ENCODE assay signal across 31 cellular contexts in the genomic region with DNA sequence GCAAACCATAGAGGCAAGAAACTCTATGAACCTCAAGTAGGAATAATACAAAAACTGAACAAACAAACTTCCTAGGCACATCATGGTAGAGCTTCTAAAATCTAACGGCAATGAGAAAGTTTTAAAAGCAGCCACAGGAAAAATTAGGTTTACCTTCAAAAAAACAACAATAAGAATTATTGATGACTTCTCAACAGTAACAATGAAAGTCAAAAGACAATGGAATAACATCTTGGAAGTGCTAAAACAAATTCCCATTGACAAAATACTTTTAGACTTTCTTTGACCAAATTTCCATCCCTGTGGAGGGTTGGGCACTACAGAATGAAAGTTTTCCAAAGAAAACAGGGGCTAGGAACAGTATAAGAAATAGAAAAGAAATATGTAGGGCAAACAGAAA.
"Had no signal": no experiment of that assay in that cellular context is flagged by ENCODE, and none has a peak within 500 bp of the region (broad histone marks: within the 10 kb centered on the region; RNA-seq: fewer than 3 reads in every experiment).

No MANE protein-coding gene starts in this region.

- H3K36me3 ChIP-seq: neural progenitor cell, ovary, spleen, suprapubic skin, tibial artery, transverse colon, upper lobe of right lung, uterus had no signal

- H3K79me2 ChIP-seq: parathyroid adenoma had no signal

- H3K4me3 Mint-ChIP-seq: naive thymus-derived CD4-positive, alpha-beta T cell; natural killer cell; nephron; neural progenitor cell; stimulated activated memory B cell treated with anti-CD40 and anti-IgM and Interleukin-4, amounts not matched to agents 10 μg/mL and 1 μg/mL and 100 μg/mL, for 72 hours; stimulated activated naive CD8-positive, alpha-beta T cell treated with anti-CD3 and anti-CD28 coated beads, Interleukin-15, amount 100 ng/mL, for 72 hours; type B pancreatic cell had no signal

- H3K27ac Mint-ChIP-seq: naive thymus-derived CD4-positive, alpha-beta T cell; natural killer cell; nephron; neural progenitor cell; progenitor cell of endocrine pancreas; stimulated activated memory B cell treated with anti-CD40 and anti-IgM and Interleukin-4, amounts not matched to agents 10 μg/mL and 1 μg/mL and 100 μg/mL, for 72 hours; stimulated activated naive CD8-positive, alpha-beta T cell treated with anti-CD3 and anti-CD28 coated beads, Interleukin-15, amount 100 ng/mL, for 72 hours; type B pancreatic cell had no signal

- ATAC-seq: naive thymus-derived CD4-positive, alpha-beta T cell; natural killer cell; psoas muscle; right cardiac atrium; sciatic nerve; stimulated activated memory B cell treated with anti-CD40 and anti-IgM and Interleukin-4, amounts not matched to agents 10 μg/mL and 1 μg/mL and 100 μg/mL, for 72 hours; stimulated activated naive CD8-positive, alpha-beta T cell treated with anti-CD3 and anti-CD28 coated beads, Interleukin-15, amount 100 ng/mL, for 72 hours; upper lobe of right lung had no signal

- H3K27ac ChIP-seq: neural progenitor cell, ovary, parathyroid adenoma, psoas muscle, skin epidermis, spleen, suprapubic skin, testis, tibial artery, transverse colon, upper lobe of right lung, uterus had no signal

- H3K4me3 ChIP-seq: neural progenitor cell, ovary, psoas muscle, skin epidermis, smooth muscle cell, spleen, suprapubic skin, testis, tibial artery, transverse colon, upper lobe of right lung, uterus had no signal

- H3K27me3 Mint-ChIP-seq: progenitor cell of endocrine pancreas; stimulated activated memory B cell treated with anti-CD40 and anti-IgM and Interleukin-4, amounts not matched to agents 10 μg/mL and 1 μg/mL and 100 μg/mL, for 72 hours; stimulated activated naive CD8-positive, alpha-beta T cell treated with anti-CD3 and anti-CD28 coated beads, Interleukin-15, amount 100 ng/mL, for 72 hours; type B pancreatic cell had no signal

- H3K4me1 Mint-ChIP-seq: naive thymus-derived CD4-positive, alpha-beta T cell; natural killer cell; nephron; neural progenitor cell; stimulated activated memory B cell treated with anti-CD40 and anti-IgM and Interleukin-4, amounts not matched to agents 10 μg/mL and 1 μg/mL and 100 μg/mL, for 72 hours; stimulated activated naive CD8-positive, alpha-beta T cell treated with anti-CD3 and anti-CD28 coated beads, Interleukin-15, amount 100 ng/mL, for 72 hours had no signal

- DNase-seq: naive thymus-derived CD4-positive, alpha-beta T cell; natural killer cell; occipital lobe; ovary; posterior cingulate gyrus; psoas muscle; right cardiac atrium; spleen; stimulated activated CD4-positive, alpha-beta T cell treated with anti-CD3 and anti-CD28 coated beads, Interleukin-12 subunit alpha, Interleukin-12 subunit beta, amount 100 ng/mL, for 4 hours; stimulated activated CD4-positive, alpha-beta T cell treated with anti-CD3 and anti-CD28 coated beads, Interleukin-1b, Interleukin-23, amount 100 ng/mL, for 48 hours; stimulated activated CD4-positive, alpha-beta T cell treated with anti-CD3 and anti-CD28 coated beads, Interleukin-4, amount 100 ng/mL, for 1 hour; stimulated activated CD4-positive, alpha-beta T cell treated with anti-CD3 and anti-CD28 coated beads, Interleukin-4, amount 100 ng/mL, for 4 hours; stimulated activated CD8-positive, alpha-beta memory T cell treated with anti-CD3 and anti-CD28 coated beads, Interleukin-4, amount 100 ng/mL, for 48 hours; stimulated activated naive CD4-positive, alpha-beta T cell treated with Interleukin-2 at 50 U/mL for 16 hours; stimulated activated naive CD8-positive, alpha-beta T cell treated with anti-CD3 and anti-CD28 coated beads, Interleukin-15, amount 100 ng/mL, for 72 hours; substantia nigra; testis; tibial artery; transverse colon; upper lobe of right lung; uterus had no signal

- H3K4me2 ChIP-seq: neural progenitor cell, smooth muscle cell had no signal

- H3K9me3 ChIP-seq: ovary, psoas muscle, testis, uterus had no signal

- H3K9ac ChIP-seq: neural progenitor cell, parathyroid adenoma had no signal

- H2AFZ ChIP-seq: neural progenitor cell, parathyroid adenoma had no signal

- H3K36me3 Mint-ChIP-seq: neural progenitor cell; stimulated activated memory B cell treated with anti-CD40 and anti-IgM and Interleukin-4, amounts not matched to agents 10 μg/mL and 1 μg/mL and 100 μg/mL, for 72 hours; type B pancreatic cell had no signal

- H3K4me1 ChIP-seq: neural progenitor cell, parathyroid adenoma, psoas muscle, spleen, suprapubic skin, testis, transverse colon, upper lobe of right lung, uterus had no signal

- H3K27me3 ChIP-seq: neural progenitor cell, ovary, spleen, suprapubic skin, testis, tibial artery, transverse colon, upper lobe of right lung, uterus had no signal
